8 cellular contexts compared by ENCODE assay signal in the genomic region with DNA sequence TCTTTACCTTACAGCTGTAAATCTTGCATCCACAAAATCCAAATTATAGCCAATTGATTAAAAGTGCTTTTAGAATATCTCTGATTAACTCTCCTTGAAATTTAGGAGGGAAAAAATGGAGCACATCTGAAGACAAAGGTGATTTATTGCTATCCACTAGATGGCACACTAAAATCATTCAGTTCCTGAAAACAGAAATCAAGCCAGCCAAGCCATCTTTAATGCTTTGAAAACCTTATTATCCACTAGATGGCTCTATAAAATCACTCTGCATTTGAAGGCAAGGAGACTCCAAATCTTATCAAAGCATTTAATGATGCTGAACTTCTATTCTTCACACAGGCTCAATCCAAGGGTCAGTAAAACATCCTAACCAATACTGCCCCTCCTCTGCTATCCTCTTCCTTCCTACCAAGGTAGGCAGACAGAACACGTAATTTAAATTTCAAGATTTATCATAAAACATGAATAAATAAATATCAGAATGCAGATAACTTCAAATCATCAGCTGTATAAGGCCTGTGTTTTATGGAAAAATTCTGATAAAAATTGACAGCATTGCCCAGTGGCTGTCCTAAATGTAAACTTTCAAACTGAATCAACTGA. TPM values are rescaled to one million over a fixed set of nuclear protein-coding genes. Genes with fewer than 3 reads are reported as not detected.
A peak's percentile ranks its signal among the peaks of the same experiment; 100 is the strongest.
DNase-seq lines count a peak whose midpoint lies in the region; ATAC-seq and TF ChIP-seq lines count a peak whose summit lies in the region.

No MANE protein-coding gene starts in this region.

- H3K36me3 ChIP-seq in naive thymus-derived CD4-positive, alpha-beta T cell (ENCODE audit: control insufficient read depth in 2 of 3, insufficient read depth in 3 of 3, low read length in 3 of 3) = no peaks in the 10 kb centered on the region

- no peaks in the 10 kb centered on the region for H3K36me3 Mint-ChIP-seq in naive thymus-derived CD4-positive, alpha-beta T cell
- H3K36me3 Mint-ChIP-seq in activated T-helper 2 cell treated with anti-CD3 and anti-CD28 coated beads, Interferon-gamma antibody, Interleukin-2, Interleukin-4, amounts not matched to agents 10 μg/mL and 5 μg/mL and 100 μg/mL, durations not matched to agents 14 hours and 24 hours and 36 hours (ENCODE audit: low read depth) = no peaks in the 10 kb centered on the region

- CTCF ChIA-PET in naive thymus-derived CD4-positive, alpha-beta T cell (lab: Charles Lee) = no interaction called here

- H3K27ac ChIP-seq in naive thymus-derived CD4-positive, alpha-beta T cell (ENCODE audit: low read depth, low read length) = no peak overlapping the region

- no peak overlapping the region for H3K27ac Mint-ChIP-seq in naive thymus-derived CD4-positive, alpha-beta T cell
- no peak overlapping the region for H3K27ac Mint-ChIP-seq in activated T-helper 2 cell treated with anti-CD3 and anti-CD28 coated beads, Interferon-gamma antibody, Interleukin-2, Interleukin-4, amounts not matched to agents 10 μg/mL and 5 μg/mL and 100 μg/mL, durations not matched to agents 14 hours and 24 hours and 36 hours

- H3K4me3 Mint-ChIP-seq in naive thymus-derived CD4-positive, alpha-beta T cell = no peak overlapping the region
- H3K4me3 Mint-ChIP-seq in activated T-helper 2 cell treated with anti-CD3 and anti-CD28 coated beads, Interferon-gamma antibody, Interleukin-2, Interleukin-4, amounts not matched to agents 10 μg/mL and 5 μg/mL and 100 μg/mL, durations not matched to agents 14 hours and 24 hours and 36 hours (ENCODE audit: low read depth) = no peak overlapping the region

- H3K27me3 Mint-ChIP-seq in naive thymus-derived CD4-positive, alpha-beta T cell = peaks cover 0 to 4% (median 3%) of the 10 kb centered on the region in 5 donors
- peaks cover 1% of the 10 kb centered on the region for H3K27me3 Mint-ChIP-seq in activated T-helper 2 cell treated with anti-CD3 and anti-CD28 coated beads, Interferon-gamma antibody, Interleukin-2, Interleukin-4, amounts not matched to agents 10 μg/mL and 5 μg/mL and 100 μg/mL, durations not matched to agents 14 hours and 24 hours and 36 hours (ENCODE audit: low read depth)

- no peak overlapping the region for H3K4me3 ChIP-seq in naive thymus-derived CD4-positive, alpha-beta T cell (ENCODE audit: low read length)

- H3K4me1 Mint-ChIP-seq in naive thymus-derived CD4-positive, alpha-beta T cell = no peaks in the 10 kb centered on the region
- H3K4me1 Mint-ChIP-seq in activated T-helper 2 cell treated with anti-CD3 and anti-CD28 coated beads, Interferon-gamma antibody, Interleukin-2, Interleukin-4, amounts not matched to agents 10 μg/mL and 5 μg/mL and 100 μg/mL, durations not matched to agents 14 hours and 24 hours and 36 hours (ENCODE audit: low read depth) = no peaks in the 10 kb centered on the region

- H3K9me3 ChIP-seq in naive thymus-derived CD4-positive, alpha-beta T cell (ENCODE audit: control insufficient read depth in 2 of 3, low read length in 3 of 3) = no peaks in the 10 kb centered on the region

- TF ChIP-seq POLR2A in erythroblast (IDR thresholded peaks at IDR 0.05; ENCODE audit: low read length) = no peak

- DNase-seq in AML-193 (lab: John Stamatoyannopoulos, UW) (peak; percentile 95 to 97), NCI-H1417 treated with DMSO at 0.1 percent for 48 hours (lab: John Stamatoyannopoulos, UW) (peak; percentile 76), SK-N-DZ (ENCODE audit: low spot score) (peak; percentile 85), erythroblast (lab: John Stamatoyannopoulos, UW) (peak; percentile 84 to 86)
- peak in 5 of 9 donors; percentile 1 to 37 (median 13) for DNase-seq in naive thymus-derived CD4-positive, alpha-beta T cell
- no peak for DNase-seq in activated T-helper 2 cell treated with anti-CD3 and anti-CD28 coated beads, Interferon-gamma antibody, Interleukin-2, Interleukin-4, amounts not matched to agents 10 μg/mL and 5 μg/mL and 100 μg/mL, durations not matched to agents 14 hours and 24 hours and 36 hours (ENCODE audit: low spot score)

- intact Hi-C loops in naive thymus-derived CD4-positive, alpha-beta T cell (cut with micrococcal nuclease) = loop anchor here (1.0 to 10.0 kb wide), 4 partner anchors 48 to 1698 kb away; a partner anchor contains a TSS
- intact Hi-C loops in activated T-helper 2 cell treated with anti-CD3 and anti-CD28 coated beads, Interferon-gamma antibody, Interleukin-2, Interleukin-4, amounts not matched to agents 10 μg/mL and 5 μg/mL and 100 μg/mL, durations not matched to agents 14 hours and 24 hours and 36 hours (cut with micrococcal nuclease) = loop anchor here (1.0 to 10.0 kb wide), 3 partner anchors 48 to 798 kb away; a partner anchor contains a TSS

- H3K9me3 Mint-ChIP-seq in naive thymus-derived CD4-positive, alpha-beta T cell = no peaks in the 10 kb centered on the region
- H3K9me3 Mint-ChIP-seq in activated T-helper 2 cell treated with anti-CD3 and anti-CD28 coated beads, Interferon-gamma antibody, Interleukin-2, Interleukin-4, amounts not matched to agents 10 μg/mL and 5 μg/mL and 100 μg/mL, durations not matched to agents 14 hours and 24 hours and 36 hours = no peaks in the 10 kb centered on the region

- POLR2A ChIA-PET in naive thymus-derived CD4-positive, alpha-beta T cell (lab: Charles Lee) = no interaction called here

- ATAC-seq in GM18520 (IDR thresholded peaks at IDR 0.05; ENCODE audit: unreplicated experiment) (peak; percentile 76), HG02938 (IDR thresholded peaks at IDR 0.05; ENCODE audit: unreplicated experiment) (peak; percentile 78)
- peak; percentile 80 for ATAC-seq in naive thymus-derived CD4-positive, alpha-beta T cell

- no peaks in the 10 kb centered on the region for H3K4me1 ChIP-seq in naive thymus-derived CD4-positive, alpha-beta T cell (ENCODE audit: control insufficient read depth in 2 of 2, insufficient read depth in 2 of 2, low read length in 2 of 2)

- H3K27me3 ChIP-seq in naive thymus-derived CD4-positive, alpha-beta T cell (ENCODE audit: control insufficient read depth in 2 of 2, insufficient read depth in 2 of 2, low read length in 2 of 2) = no peaks in the 10 kb centered on the region

RNA-seq across cellular contexts. Expression of a gene that starts 48.4 kb away (rescaled TPM):
- 23.5 and 25.0 TPM in 2 replicates for polyA plus RNA-seq in SK-N-DZ (2014; cell fraction: cytosol; rRNA removed)
- 21.9 and 22.7 TPM in 2 replicates for polyA plus RNA-seq in SK-N-DZ (2014; cell fraction: nucleus; rRNA removed)
- 1 to 10 TPM in 3 of 5 experiments, under 1 TPM in 2; 0.43 to 5.5 (median 1.0) TPM for total RNA-seq in naive thymus-derived CD4-positive, alpha-beta T cell
- polyA plus RNA-seq in naive thymus-derived CD4-positive, alpha-beta T cell = not detected
- total RNA-seq in activated T-helper 2 cell treated with anti-CD3 and anti-CD28 coated beads, Interferon-gamma antibody, Interleukin-2, Interleukin-4, amounts not matched to agents 10 μg/mL and 5 μg/mL and 100 μg/mL, durations not matched to agents 14 hours and 24 hours and 36 hours = 17.2 and 18.3 TPM in 2 replicates
